ENCODE assay signal across 8 cellular contexts in the genomic region with DNA sequence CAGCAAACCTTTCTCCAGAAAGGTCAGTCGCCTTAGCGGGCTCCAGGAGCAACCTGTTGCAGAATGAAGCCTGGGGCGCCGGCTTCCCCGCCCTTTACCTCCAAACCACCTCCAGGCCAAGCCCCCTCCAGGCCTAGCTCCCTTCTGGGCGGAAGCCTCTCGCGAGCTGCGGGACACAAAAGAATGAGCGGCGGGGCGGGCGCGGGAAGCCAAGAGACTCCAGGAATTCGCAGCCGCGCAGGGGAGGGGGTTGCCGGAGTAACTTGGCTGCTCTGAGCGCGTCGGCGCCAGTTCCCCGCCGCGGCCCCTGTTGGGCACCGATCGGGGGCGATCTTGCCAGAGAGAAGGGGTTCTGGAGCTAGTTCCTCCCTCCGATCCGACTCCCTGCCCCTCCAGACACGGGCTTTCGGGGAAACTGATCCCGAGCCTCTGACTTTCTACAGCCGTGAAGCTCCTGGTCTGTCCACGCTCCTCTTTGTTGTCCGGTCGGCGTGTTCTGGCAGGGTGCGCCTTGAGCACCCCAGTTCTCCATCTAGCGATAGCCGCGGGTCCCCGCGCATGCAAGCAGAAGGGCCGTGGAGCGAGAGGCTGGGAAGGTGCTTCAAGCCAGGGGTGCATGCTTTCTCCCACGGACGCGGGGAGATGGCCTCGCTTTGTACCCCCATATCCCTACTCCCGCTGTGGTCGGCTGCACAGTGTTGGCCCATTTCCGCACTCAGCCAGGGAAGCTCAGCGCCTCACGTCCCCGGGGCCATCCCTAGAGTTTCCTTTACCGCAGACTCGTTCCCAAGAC. TPM values are rescaled to one million over a fixed set of nuclear protein-coding genes. Genes with fewer than 3 reads are reported as not detected.
DNase-seq lines count a peak whose midpoint lies in the region; ATAC-seq and TF ChIP-seq lines count a peak whose summit lies in the region.

No MANE protein-coding gene starts in this region.

- no peak overlapping the region for H3K27ac ChIP-seq in muscle layer of colon (ENCODE audit: low read depth, low read length)
- H3K27ac ChIP-seq in upper lobe of right lung, result no peak overlapping the region

- no peak for DNase-seq in GM06990 (ENCODE audit: extremely low read depth, insufficient read length)
- no peak for DNase-seq in epithelial cell of esophagus (ENCODE audit: low read depth)
- DNase-seq in upper lobe of right lung, result peak; percentile 71
- DNase-seq in GM10266 (ENCODE audit: extremely low spot score), result no peak
- no peak for DNase-seq in DMS114 treated with DMSO at 0.1 percent for 48 hours (lab: John Stamatoyannopoulos, UW; ENCODE audit: unreplicated experiment)

- H3K4me3 ChIP-seq in GM06990 (replicated peaks; ENCODE audit: low read depth, low read length), result peak overlapping the region; percentile 14; the same call in 1 of the 2 replicates
- H3K4me3 ChIP-seq in epithelial cell of esophagus (ENCODE audit: low read length), result peak overlapping the region; percentile 11
- H3K4me3 ChIP-seq in muscle layer of colon (ENCODE audit: low read depth in 1 of 2, low read length in 2 of 2), result peak overlapping the region; percentile 61 to 65
- peak overlapping the region; percentile 43 for H3K4me3 ChIP-seq in upper lobe of right lung

- TF ChIP-seq CTCF in GM06990 (IDR thresholded peaks at IDR 0.05; ENCODE audit: insufficient read depth, low read length, poor library complexity, severe bottlenecking) (no peak), epithelial cell of esophagus (IDR thresholded peaks at IDR 0.05; ENCODE audit: insufficient read depth, low read depth, low read length, missing control alignments) (no peak), upper lobe of right lung (IDR thresholded peaks at IDR 0.05) (no peak), GM10266 (IDR thresholded peaks at IDR 0.05; ENCODE audit: control insufficient read depth, insufficient read depth, low read depth, missing control alignments) (no peak)

- H3K4me1 ChIP-seq in muscle layer of colon (ENCODE audit: insufficient read depth, low read length), result no peaks in the 10 kb centered on the region
- H3K4me1 ChIP-seq in upper lobe of right lung, result peaks cover 32% of the 10 kb centered on the region

- H3K27me3 ChIP-seq in GM06990 (replicated peaks; ENCODE audit: control insufficient read depth, insufficient read depth, low read length), result peaks cover 1% of the 10 kb centered on the region
- H3K27me3 ChIP-seq in muscle layer of colon (ENCODE audit: control insufficient read depth in 1 of 2, insufficient read depth in 2 of 2, low read length in 2 of 2), result peaks cover 11 to 35% of the 10 kb centered on the region in 2 donors
- peaks cover 55% of the 10 kb centered on the region for H3K27me3 ChIP-seq in upper lobe of right lung

- intact Hi-C loops in upper lobe of right lung (cut with DNase I), result no loop called here

- H3K36me3 ChIP-seq in GM06990 (ENCODE audit: control insufficient read depth, insufficient read depth, low read length), result no peaks in the 10 kb centered on the region
- H3K36me3 ChIP-seq in muscle layer of colon (ENCODE audit: insufficient read depth, low read length), result no peaks in the 10 kb centered on the region
- H3K36me3 ChIP-seq in upper lobe of right lung, result no peaks in the 10 kb centered on the region

- H3K9ac ChIP-seq in muscle layer of colon (ENCODE audit: low read length), result no peak overlapping the region

- H3K9me3 ChIP-seq in muscle layer of colon (ENCODE audit: low read length), result no peaks in the 10 kb centered on the region
- no peaks in the 10 kb centered on the region for H3K9me3 ChIP-seq in upper lobe of right lung

- ATAC-seq in SK-N-SH treated with all-trans-retinoic acid at 6 μM for 48 hours (peak; percentile 69), upper lobe of right lung (peak; percentile 51), GM21390 (IDR thresholded peaks at IDR 0.05; ENCODE audit: unreplicated experiment) (no peak)

TF ChIP-seq in SK-N-SH treated with all-trans-retinoic acid at 6 μM for 48 hours, 23 proteins besides CTCF, POLR2A, EP300 and RAD21:
- TF ChIP-seq BACH2 (CRISPR knock-in tag; IDR thresholded peaks at IDR 0.05; ENCODE audit: borderline replicate concordance) (no peak), ARNTL (CRISPR knock-in tag; IDR thresholded peaks at IDR 0.05; ENCODE audit: borderline replicate concordance, low read depth) (no peak), ESRRG (CRISPR knock-in tag; IDR thresholded peaks at IDR 0.05) (no peak), GLIS3 (CRISPR knock-in tag; IDR thresholded peaks at IDR 0.05) (no peak), ZC3H10 (CRISPR knock-in tag; IDR thresholded peaks at IDR 0.05) (no peak), ZFP30 (CRISPR knock-in tag; IDR thresholded peaks at IDR 0.05) (no peak), ZFP3 (CRISPR knock-in tag; IDR thresholded peaks at IDR 0.05) (no peak), SNAI2 (CRISPR knock-in tag; IDR thresholded peaks at IDR 0.05) (no peak), TOX (CRISPR knock-in tag; IDR thresholded peaks at IDR 0.05; ENCODE audit: borderline replicate concordance) (no peak), ISL1 (CRISPR knock-in tag; IDR thresholded peaks at IDR 0.05) (no peak), ZNF565 (CRISPR knock-in tag; conservative IDR thresholded peaks at IDR 0.05; ENCODE audit: low read depth) (no peak), PPARA (CRISPR knock-in tag; IDR thresholded peaks at IDR 0.05; ENCODE audit: borderline replicate concordance) (no peak)
- TF ChIP-seq, protein P1, sequence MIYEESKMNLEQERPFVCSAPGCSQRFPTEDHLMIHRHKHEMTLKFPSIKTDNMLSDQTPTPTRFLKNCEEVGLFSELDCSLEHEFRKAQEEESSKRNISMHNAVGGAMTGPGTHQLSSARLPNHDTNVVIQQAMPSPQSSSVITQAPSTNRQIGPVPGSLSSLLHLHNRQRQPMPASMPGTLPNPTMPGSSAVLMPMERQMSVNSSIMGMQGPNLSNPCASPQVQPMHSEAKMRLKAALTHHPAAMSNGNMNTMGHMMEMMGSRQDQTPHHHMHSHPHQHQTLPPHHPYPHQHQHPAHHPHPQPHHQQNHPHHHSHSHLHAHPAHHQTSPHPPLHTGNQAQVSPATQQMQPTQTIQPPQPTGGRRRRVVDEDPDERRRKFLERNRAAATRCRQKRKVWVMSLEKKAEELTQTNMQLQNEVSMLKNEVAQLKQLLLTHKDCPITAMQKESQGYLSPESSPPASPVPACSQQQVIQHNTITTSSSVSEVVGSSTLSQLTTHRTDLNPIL (CRISPR knock-in tag; IDR thresholded peaks at IDR 0.05; ENCODE audit: low read depth), result no peak
- TF ChIP-seq, protein P2, sequence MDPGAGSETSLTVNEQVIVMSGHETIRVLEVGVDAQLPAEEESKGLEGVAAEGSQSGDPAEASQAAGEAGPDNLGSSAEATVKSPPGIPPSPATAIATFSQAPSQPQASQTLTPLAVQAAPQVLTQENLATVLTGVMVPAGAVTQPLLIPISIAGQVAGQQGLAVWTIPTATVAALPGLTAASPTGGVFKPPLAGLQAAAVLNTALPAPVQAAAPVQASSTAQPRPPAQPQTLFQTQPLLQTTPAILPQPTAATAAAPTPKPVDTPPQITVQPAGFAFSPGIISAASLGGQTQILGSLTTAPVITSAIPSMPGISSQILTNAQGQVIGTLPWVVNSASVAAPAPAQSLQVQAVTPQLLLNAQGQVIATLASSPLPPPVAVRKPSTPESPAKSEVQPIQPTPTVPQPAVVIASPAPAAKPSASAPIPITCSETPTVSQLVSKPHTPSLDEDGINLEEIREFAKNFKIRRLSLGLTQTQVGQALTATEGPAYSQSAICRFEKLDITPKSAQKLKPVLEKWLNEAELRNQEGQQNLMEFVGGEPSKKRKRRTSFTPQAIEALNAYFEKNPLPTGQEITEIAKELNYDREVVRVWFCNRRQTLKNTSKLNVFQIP (CRISPR knock-in tag; IDR thresholded peaks at IDR 0.05; ENCODE audit: borderline replicate concordance, low read depth), result no peak
- TF ChIP-seq, protein P3, sequence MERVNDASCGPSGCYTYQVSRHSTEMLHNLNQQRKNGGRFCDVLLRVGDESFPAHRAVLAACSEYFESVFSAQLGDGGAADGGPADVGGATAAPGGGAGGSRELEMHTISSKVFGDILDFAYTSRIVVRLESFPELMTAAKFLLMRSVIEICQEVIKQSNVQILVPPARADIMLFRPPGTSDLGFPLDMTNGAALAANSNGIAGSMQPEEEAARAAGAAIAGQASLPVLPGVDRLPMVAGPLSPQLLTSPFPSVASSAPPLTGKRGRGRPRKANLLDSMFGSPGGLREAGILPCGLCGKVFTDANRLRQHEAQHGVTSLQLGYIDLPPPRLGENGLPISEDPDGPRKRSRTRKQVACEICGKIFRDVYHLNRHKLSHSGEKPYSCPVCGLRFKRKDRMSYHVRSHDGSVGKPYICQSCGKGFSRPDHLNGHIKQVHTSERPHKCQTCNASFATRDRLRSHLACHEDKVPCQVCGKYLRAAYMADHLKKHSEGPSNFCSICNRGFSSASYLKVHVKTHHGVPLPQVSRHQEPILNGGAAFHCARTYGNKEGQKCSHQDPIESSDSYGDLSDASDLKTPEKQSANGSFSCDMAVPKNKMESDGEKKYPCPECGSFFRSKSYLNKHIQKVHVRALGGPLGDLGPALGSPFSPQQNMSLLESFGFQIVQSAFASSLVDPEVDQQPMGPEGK (CRISPR knock-in tag; IDR thresholded peaks at IDR 0.05; ENCODE audit: borderline replicate concordance), result no peak
TF ChIP-seq in SK-N-SH treated with all-trans-retinoic acid at 6 μM for 48 hours: peak in this region for 0.

RNA-seq across cellular contexts. Expression of a gene that starts 1.2 kb away (rescaled TPM):
- 0.93 TPM for total RNA-seq in upper lobe of right lung

Comparison
In these comparisons a context has a peak if more than half of its experiments do, and no peak if none do; other contexts are left out.
1. H3K4me3 ChIP-seq: peak in every context shown above with its lines; median percentile 63 in muscle layer of colon; 43 in upper lobe of right lung; 14 in GM06990; 11 in epithelial cell of esophagus.